Comparison of ENCODE assay signal across 1 cellular context in the genomic region with DNA sequence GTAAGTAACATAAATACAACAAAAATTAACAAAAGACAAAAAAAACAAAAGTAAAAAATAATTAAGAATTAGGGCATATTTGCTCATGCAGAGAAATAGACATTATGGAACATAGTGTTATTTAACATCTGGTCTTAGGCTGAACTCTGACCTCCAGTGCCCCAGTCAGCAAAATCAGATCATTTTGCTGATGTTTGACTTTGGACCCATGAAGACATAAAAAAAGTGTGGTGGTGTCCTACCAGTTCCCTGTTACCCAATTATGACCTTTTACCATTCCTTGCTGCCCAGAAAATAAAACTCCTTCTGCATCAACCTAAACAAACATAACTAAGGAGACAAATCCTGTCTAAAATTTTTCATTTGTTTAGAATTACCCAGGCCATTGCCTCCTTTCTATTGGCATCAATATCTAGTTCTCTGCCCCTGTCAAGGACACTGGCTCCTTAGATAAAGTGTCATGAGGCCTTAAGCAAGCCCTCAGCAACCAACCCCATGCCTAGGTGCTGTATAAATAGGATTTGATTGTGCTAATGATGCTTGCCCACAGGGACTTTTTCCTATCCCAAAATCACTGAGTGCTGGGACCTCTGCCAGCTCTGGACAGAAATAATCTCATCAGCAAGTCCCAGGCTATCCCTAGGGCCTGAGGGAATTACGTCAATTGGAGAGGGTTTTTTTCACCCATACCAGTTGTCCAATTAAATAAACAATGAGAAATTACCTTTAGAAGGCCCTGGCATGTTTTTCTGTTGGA.
TF ChIP-seq lines count a peak whose summit lies in the region.

No MANE protein-coding gene starts in this region.

TF ChIP-seq in SK-N-SH treated with all-trans-retinoic acid at 6 μM for 48 hours, 23 proteins besides CTCF, POLR2A, EP300 and RAD21 (continued from another document):
- TF ChIP-seq ZC3H10 (CRISPR knock-in tag; IDR thresholded peaks at IDR 0.05) (no peak), ZNF565 (CRISPR knock-in tag; conservative IDR thresholded peaks at IDR 0.05; ENCODE audit: low read depth) (no peak), PPARA (CRISPR knock-in tag; IDR thresholded peaks at IDR 0.05; ENCODE audit: borderline replicate concordance) (no peak), TCF4 (CRISPR knock-in tag; IDR thresholded peaks at IDR 0.05; ENCODE audit: borderline replicate concordance) (peak; percentile 87), CSDC2 (CRISPR knock-in tag; IDR thresholded peaks at IDR 0.05) (no peak), ISL1 (CRISPR knock-in tag; IDR thresholded peaks at IDR 0.05) (peak; percentile 84), TOX (CRISPR knock-in tag; IDR thresholded peaks at IDR 0.05; ENCODE audit: borderline replicate concordance) (no peak), ZFP3 (CRISPR knock-in tag; IDR thresholded peaks at IDR 0.05) (0 out of 2 replicates have a peak, but pooled peaks have one; percentile 31), ESRRG (CRISPR knock-in tag; IDR thresholded peaks at IDR 0.05) (no peak), ARNTL (CRISPR knock-in tag; IDR thresholded peaks at IDR 0.05; ENCODE audit: borderline replicate concordance, low read depth) (no peak), OSR1 (CRISPR knock-in tag; IDR thresholded peaks at IDR 0.05) (no peak), SNAI2 (CRISPR knock-in tag; IDR thresholded peaks at IDR 0.05) (no peak), RARB (CRISPR knock-in tag; IDR thresholded peaks at IDR 0.05) (no peak)
- TF ChIP-seq, protein P1, sequence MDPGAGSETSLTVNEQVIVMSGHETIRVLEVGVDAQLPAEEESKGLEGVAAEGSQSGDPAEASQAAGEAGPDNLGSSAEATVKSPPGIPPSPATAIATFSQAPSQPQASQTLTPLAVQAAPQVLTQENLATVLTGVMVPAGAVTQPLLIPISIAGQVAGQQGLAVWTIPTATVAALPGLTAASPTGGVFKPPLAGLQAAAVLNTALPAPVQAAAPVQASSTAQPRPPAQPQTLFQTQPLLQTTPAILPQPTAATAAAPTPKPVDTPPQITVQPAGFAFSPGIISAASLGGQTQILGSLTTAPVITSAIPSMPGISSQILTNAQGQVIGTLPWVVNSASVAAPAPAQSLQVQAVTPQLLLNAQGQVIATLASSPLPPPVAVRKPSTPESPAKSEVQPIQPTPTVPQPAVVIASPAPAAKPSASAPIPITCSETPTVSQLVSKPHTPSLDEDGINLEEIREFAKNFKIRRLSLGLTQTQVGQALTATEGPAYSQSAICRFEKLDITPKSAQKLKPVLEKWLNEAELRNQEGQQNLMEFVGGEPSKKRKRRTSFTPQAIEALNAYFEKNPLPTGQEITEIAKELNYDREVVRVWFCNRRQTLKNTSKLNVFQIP (CRISPR knock-in tag; IDR thresholded peaks at IDR 0.05; ENCODE audit: borderline replicate concordance, low read depth), result no peak; the same call in 1 of the 2 replicates
- TF ChIP-seq, protein P2, sequence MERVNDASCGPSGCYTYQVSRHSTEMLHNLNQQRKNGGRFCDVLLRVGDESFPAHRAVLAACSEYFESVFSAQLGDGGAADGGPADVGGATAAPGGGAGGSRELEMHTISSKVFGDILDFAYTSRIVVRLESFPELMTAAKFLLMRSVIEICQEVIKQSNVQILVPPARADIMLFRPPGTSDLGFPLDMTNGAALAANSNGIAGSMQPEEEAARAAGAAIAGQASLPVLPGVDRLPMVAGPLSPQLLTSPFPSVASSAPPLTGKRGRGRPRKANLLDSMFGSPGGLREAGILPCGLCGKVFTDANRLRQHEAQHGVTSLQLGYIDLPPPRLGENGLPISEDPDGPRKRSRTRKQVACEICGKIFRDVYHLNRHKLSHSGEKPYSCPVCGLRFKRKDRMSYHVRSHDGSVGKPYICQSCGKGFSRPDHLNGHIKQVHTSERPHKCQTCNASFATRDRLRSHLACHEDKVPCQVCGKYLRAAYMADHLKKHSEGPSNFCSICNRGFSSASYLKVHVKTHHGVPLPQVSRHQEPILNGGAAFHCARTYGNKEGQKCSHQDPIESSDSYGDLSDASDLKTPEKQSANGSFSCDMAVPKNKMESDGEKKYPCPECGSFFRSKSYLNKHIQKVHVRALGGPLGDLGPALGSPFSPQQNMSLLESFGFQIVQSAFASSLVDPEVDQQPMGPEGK (CRISPR knock-in tag; IDR thresholded peaks at IDR 0.05; ENCODE audit: borderline replicate concordance), result no peak
- TF ChIP-seq, protein P3, sequence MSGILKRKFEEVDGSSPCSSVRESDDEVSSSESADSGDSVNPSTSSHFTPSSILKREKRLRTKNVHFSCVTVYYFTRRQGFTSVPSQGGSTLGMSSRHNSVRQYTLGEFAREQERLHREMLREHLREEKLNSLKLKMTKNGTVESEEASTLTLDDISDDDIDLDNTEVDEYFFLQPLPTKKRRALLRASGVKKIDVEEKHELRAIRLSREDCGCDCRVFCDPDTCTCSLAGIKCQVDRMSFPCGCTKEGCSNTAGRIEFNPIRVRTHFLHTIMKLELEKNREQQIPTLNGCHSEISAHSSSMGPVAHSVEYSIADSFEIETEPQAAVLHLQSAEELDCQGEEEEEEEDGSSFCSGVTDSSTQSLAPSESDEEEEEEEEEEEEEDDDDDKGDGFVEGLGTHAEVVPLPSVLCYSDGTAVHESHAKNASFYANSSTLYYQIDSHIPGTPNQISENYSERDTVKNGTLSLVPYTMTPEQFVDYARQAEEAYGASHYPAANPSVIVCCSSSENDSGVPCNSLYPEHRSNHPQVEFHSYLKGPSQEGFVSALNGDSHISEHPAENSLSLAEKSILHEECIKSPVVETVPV (CRISPR knock-in tag; IDR thresholded peaks at IDR 0.05), result peak; percentile 88; the same call in 1 of the 2 replicates
